ENCODE assay signal across 8 cellular contexts in genomic region chr17:44522883-44523671, GRCh38. TPM values are rescaled to one million over a fixed set of nuclear protein-coding genes. Genes with fewer than 3 reads are reported as not detected.
DNase-seq lines count a peak whose midpoint lies in the region; ATAC-seq and TF ChIP-seq lines count a peak whose summit lies in the region.

No MANE protein-coding gene starts in this region.

- H3K36me3 ChIP-seq in CD8-positive, alpha-beta T cell (ENCODE audit: insufficient read depth, low read length), result no peaks in the 10 kb centered on the region
- H3K36me3 ChIP-seq in SJSA1 (no peaks in the 10 kb centered on the region), adrenal gland (replicated peaks in 1 of 2) (no peaks in the 10 kb centered on the region)

- WGBS in adrenal gland, 4 donors, result 53 to 70% (median 58%) methylated on average over 12 to 14 of the region's 14 CpGs

- no peak for TF ChIP-seq CTCF in CD8-positive, alpha-beta T cell (IDR thresholded peaks at IDR 0.05)
- TF ChIP-seq CTCF in adrenal gland (IDR thresholded peaks at IDR 0.05), result peak; percentile 36 to 65 (median 58)

- no peaks in the 10 kb centered on the region for H3K27me3 ChIP-seq in CD8-positive, alpha-beta T cell (ENCODE audit: insufficient read depth, low read length)
- H3K27me3 ChIP-seq in SJSA1 (replicated peaks) (no peaks in the 10 kb centered on the region), adrenal gland (no peaks in the 10 kb centered on the region)

- DNase-seq in CD8-positive, alpha-beta T cell, result peak in 5 of 7 experiments; percentile 20 to 58 (median 48)
- peak; percentile 50 for DNase-seq in HT1080 (ENCODE audit: low read depth)
- peak; percentile 60 to 83 for DNase-seq in SJSA1 (ENCODE audit: low read depth in 1 of 2, low spot score in 2 of 2)
- peak; percentile 62 to 86 (median 80) for DNase-seq in adrenal gland
- DNase-seq in iPS-NIHi7 (ENCODE audit: extremely low spot score), result peak; percentile 82
- DNase-seq in stimulated activated CD4-positive, alpha-beta T cell treated with anti-CD3 and anti-CD28 coated beads, TNF-alpha, amount 100 ng/mL, for 48 hours (ENCODE audit: low read depth in 3 of 3), result peak; percentile 41 to 77 (median 45)

- peaks cover 16% of the 10 kb centered on the region for H3K27me3 Mint-ChIP-seq in CD8-positive, alpha-beta T cell (ENCODE audit: low read depth)

- CTCF ChIA-PET in CD8-positive, alpha-beta T cell (lab: Charles Lee), result interaction anchor here (0.8 to 1.5 kb wide), 8 partner anchors 9 to 345 kb away, joined by 3 to 14 read pairs (median 3); no protein-coding TSS in a partner anchor

- intact Hi-C loops in CD8-positive, alpha-beta T cell (cut with DNase I, micrococcal nuclease), result no loop called here
- intact Hi-C loops in adrenal gland (cut with DNase I), result loop anchor here in 1 of 2 donors (10.0 kb wide), 1 partner anchor 318 kb away; no protein-coding TSS in a partner anchor

- TF ChIP-seq POLR2A in adrenal gland (IDR thresholded peaks at IDR 0.05), result no peak

- POLR2A ChIA-PET in CD8-positive, alpha-beta T cell (lab: Charles Lee), result interaction anchor here (0.6 to 1.4 kb wide), 2 partner anchors 138 to 316 kb away, joined by 3 read pairs; no protein-coding TSS in a partner anchor

- H3K4me3 Mint-ChIP-seq in CD8-positive, alpha-beta T cell, result no peak overlapping the region

- H3K4me3 ChIP-seq in CD8-positive, alpha-beta T cell (ENCODE audit: low read depth, low read length), result no peak overlapping the region
- no peak overlapping the region for H3K4me3 ChIP-seq in SJSA1
- no peak overlapping the region for H3K4me3 ChIP-seq in adrenal gland

- H3K9me3 ChIP-seq in CD8-positive, alpha-beta T cell (ENCODE audit: low read length), result no peaks in the 10 kb centered on the region
- H3K9me3 ChIP-seq in SJSA1 (replicated peaks), result no peaks in the 10 kb centered on the region
- H3K9me3 ChIP-seq in adrenal gland (replicated peaks in 1 of 3), result no peaks in the 10 kb centered on the region

- no peaks in the 10 kb centered on the region for H3K4me1 Mint-ChIP-seq in CD8-positive, alpha-beta T cell (ENCODE audit: low read depth)

- H3K36me3 Mint-ChIP-seq in CD8-positive, alpha-beta T cell, result no peaks in the 10 kb centered on the region

- no peaks in the 10 kb centered on the region for H3K4me1 ChIP-seq in CD8-positive, alpha-beta T cell (ENCODE audit: insufficient read depth, low read length)
- H3K4me1 ChIP-seq in SJSA1 (replicated peaks) (peaks cover 6% of the 10 kb centered on the region; the same call in 1 of the 2 replicates), adrenal gland (replicated peaks in 1 of 2) (no peaks in the 10 kb centered on the region)

- peaks cover 5% of the 10 kb centered on the region for H3K9me3 Mint-ChIP-seq in CD8-positive, alpha-beta T cell

- no peak overlapping the region for H3K27ac Mint-ChIP-seq in CD8-positive, alpha-beta T cell

- no peak overlapping the region for H3K27ac ChIP-seq in CD8-positive, alpha-beta T cell (ENCODE audit: low read depth, low read length)
- H3K27ac ChIP-seq in SJSA1, result no peak overlapping the region
- no peak overlapping the region for H3K27ac ChIP-seq in adrenal gland

- ATAC-seq in CD8-positive, alpha-beta T cell, result no peak
- ATAC-seq in HG02870 (IDR thresholded peaks at IDR 0.05; ENCODE audit: unreplicated experiment) (no peak), GM21737 (IDR thresholded peaks at IDR 0.05; ENCODE audit: unreplicated experiment) (no peak)

RNA-seq across cellular contexts. Expression of gene GPATCH8, which starts 19.9 kb away (rescaled TPM):
- total RNA-seq in CD8-positive, alpha-beta T cell, result 10 to 100 TPM; 73.8 to 75.2 TPM
- total RNA-seq in HT1080 (2014; rRNA removed; shearing (Covaris generic)), result 9.6 and 13.2 TPM in 2 replicates
- 10.5 and 14.4 TPM in 2 replicates for polyA plus RNA-seq in HT1080 (2015; cell fraction: cytosol; rRNA removed)
- 29.2 and 33.9 TPM in 2 replicates for polyA plus RNA-seq in HT1080 (2015; cell fraction: nucleus; rRNA removed)
- total RNA-seq in SJSA1 (2014; rRNA removed; shearing (Covaris generic)), result 5.6 and 22.7 TPM in 2 replicates
- total RNA-seq in adrenal gland, result 10 to 100 TPM; 13.6 to 33.6 (median 30.4) TPM
- 10 to 100 TPM in 2 of 3 donors, 1 to 10 TPM in 1; 7.2 to 30.0 (median 15.5) TPM for polyA plus RNA-seq in adrenal gland

RNA-seq across cellular contexts. Expression of gene FZD2, which starts 34.2 kb away (rescaled TPM):
- not detected for total RNA-seq in CD8-positive, alpha-beta T cell
- total RNA-seq in HT1080 (2014; rRNA removed; shearing (Covaris generic)), result 9.7 and 14.6 TPM in 2 replicates
- 22.3 and 25.9 TPM in 2 replicates for polyA plus RNA-seq in HT1080 (2015; cell fraction: cytosol; rRNA removed)
- polyA plus RNA-seq in HT1080 (2015; cell fraction: nucleus; rRNA removed), result 36.3 and 39.4 TPM in 2 replicates
- total RNA-seq in SJSA1 (2014; rRNA removed; shearing (Covaris generic)), result 17.5 and 21.9 TPM in 2 replicates
- total RNA-seq in adrenal gland, result 1 to 10 TPM; 2.3 to 9.1 (median 3.4) TPM
- 1 to 10 TPM in 2 of 3 donors, under 1 TPM in 1; 0.18 to 2.7 (median 2.3) TPM for polyA plus RNA-seq in adrenal gland
